Comparison of ENCODE assay signal across 22 cellular contexts in genomic region chr12:112103758-112104504, GRCh38. TPM values are rescaled to one million over a fixed set of nuclear protein-coding genes. Genes with fewer than 3 reads are reported as not detected.
DNase-seq lines count a peak whose midpoint lies in the region; ATAC-seq and TF ChIP-seq lines count a peak whose summit lies in the region.
"Had no signal": no experiment of that assay in that cellular context is flagged by ENCODE, and none has a peak within 500 bp of the region (broad histone marks: within the 10 kb centered on the region; RNA-seq: fewer than 3 reads in every experiment).

No MANE protein-coding gene starts in this region.

- H3K27me3 Mint-ChIP-seq in activated CD4-positive, alpha-beta memory T cell treated with anti-CD3 and anti-CD28 coated beads for 36 hours = no peaks in the 10 kb centered on the region
- no peaks in the 10 kb centered on the region for H3K27me3 Mint-ChIP-seq in activated CD4-positive, alpha-beta memory T cell treated with anti-CD3 and anti-CD28 coated beads, Interleukin-2, amount 10 ng/mL, durations not matched to agents 7 days and 5 days
- peaks cover 9% of the 10 kb centered on the region for H3K27me3 Mint-ChIP-seq in GM23338 (ENCODE audit: insufficient read depth, low read depth, poor library complexity)
- H3K27me3 Mint-ChIP-seq in activated naive CD8-positive, alpha-beta T cell treated with anti-CD3 and anti-CD28 coated beads for 36 hours = no peaks in the 10 kb centered on the region
- H3K27me3 Mint-ChIP-seq in naive thymus-derived CD8-positive, alpha-beta T cell = no peaks in the 10 kb centered on the region
- H3K27me3 Mint-ChIP-seq: stimulated activated naive CD8-positive, alpha-beta T cell treated with anti-CD3 and anti-CD28 coated beads, Interleukin-15, Interleukin-2, amounts not matched to agents 100 ng/mL and 50 ng/mL, for 24 hours had no signal

- CTCF ChIA-PET in activated CD4-positive, alpha-beta memory T cell treated with anti-CD3 and anti-CD28 coated beads for 36 hours (lab: Charles Lee) = no interaction called here
- CTCF ChIA-PET in activated CD4-positive, alpha-beta memory T cell treated with anti-CD3 and anti-CD28 coated beads, Interleukin-2, amount 10 ng/mL, durations not matched to agents 7 days and 5 days (lab: Charles Lee) = no interaction called here

- H3K36me3 ChIP-seq in GM23338 (ENCODE audit: insufficient read depth) = peaks cover 16% of the 10 kb centered on the region

- peaks cover 5% of the 10 kb centered on the region; the same call in 1 of the 2 replicates for H3F3A ChIP-seq in GM23338 (replicated peaks; ENCODE audit: low read depth)

- H3K4me1 Mint-ChIP-seq in activated CD4-positive, alpha-beta memory T cell treated with anti-CD3 and anti-CD28 coated beads for 36 hours (ENCODE audit: low read depth) = peaks cover 52% of the 10 kb centered on the region
- peaks cover 46% of the 10 kb centered on the region for H3K4me1 Mint-ChIP-seq in activated CD4-positive, alpha-beta memory T cell treated with anti-CD3 and anti-CD28 coated beads, Interleukin-2, amount 10 ng/mL, durations not matched to agents 7 days and 5 days
- H3K4me1 Mint-ChIP-seq in GM23338 = peaks cover 39% of the 10 kb centered on the region
- H3K4me1 Mint-ChIP-seq in activated naive CD8-positive, alpha-beta T cell treated with anti-CD3 and anti-CD28 coated beads for 36 hours = peaks cover 48% of the 10 kb centered on the region
- H3K4me1 Mint-ChIP-seq in naive thymus-derived CD8-positive, alpha-beta T cell = peaks cover 35 to 60% (median 59%) of the 10 kb centered on the region in 4 donors

- POLR2A ChIA-PET in activated CD4-positive, alpha-beta memory T cell treated with anti-CD3 and anti-CD28 coated beads for 36 hours (lab: Charles Lee) = no interaction called here
- POLR2A ChIA-PET in activated CD4-positive, alpha-beta memory T cell treated with anti-CD3 and anti-CD28 coated beads, Interleukin-2, amount 10 ng/mL, durations not matched to agents 7 days and 5 days (lab: Charles Lee) = interaction anchor here (0.8 to 13.5 kb wide), 3 partner anchors 23 to 313 kb away, joined by 3 to 343 read pairs (median 7); partner anchors contain the start of genes ERP29, TMEM116 and TRAFD1
- POLR2A ChIA-PET in naive thymus-derived CD8-positive, alpha-beta T cell (lab: Charles Lee) = no interaction called here

- intact Hi-C loops in activated CD4-positive, alpha-beta memory T cell treated with anti-CD3 and anti-CD28 coated beads for 36 hours (cut with micrococcal nuclease) = no loop called here

- peak overlapping the region; percentile 3 for H3K27ac Mint-ChIP-seq in activated CD4-positive, alpha-beta memory T cell treated with anti-CD3 and anti-CD28 coated beads for 36 hours
- no peak overlapping the region for H3K27ac Mint-ChIP-seq in activated CD4-positive, alpha-beta memory T cell treated with anti-CD3 and anti-CD28 coated beads, Interleukin-2, amount 10 ng/mL, durations not matched to agents 7 days and 5 days
- H3K27ac Mint-ChIP-seq in GM23338 = peak overlapping the region; percentile 19; the same call in 1 of the 2 replicates
- peak overlapping the region; percentile 28 for H3K27ac Mint-ChIP-seq in activated naive CD8-positive, alpha-beta T cell treated with anti-CD3 and anti-CD28 coated beads for 36 hours
- peak overlapping the region in 6 of 10 donors; percentile 22 to 83 (median 50) for H3K27ac Mint-ChIP-seq in naive thymus-derived CD8-positive, alpha-beta T cell
- H3K27ac Mint-ChIP-seq: stimulated activated naive CD8-positive, alpha-beta T cell treated with anti-CD3 and anti-CD28 coated beads, Interleukin-15, Interleukin-2, amounts not matched to agents 100 ng/mL and 50 ng/mL, for 24 hours; T-helper 1 cell treated with Interleukin-12 subunit alpha and Interleukin-12 subunit beta and Interleukin-4 antibody, amounts not matched to agents 30 μg/mL and 1 μg/mL, for 36 hours had no signal

- peak; percentile 32 for ATAC-seq in GM23338
- no peak for ATAC-seq in naive thymus-derived CD8-positive, alpha-beta T cell
- no peak for ATAC-seq in HG02973 (IDR thresholded peaks at IDR 0.05; ENCODE audit: unreplicated experiment)

- H3K36me3 Mint-ChIP-seq in activated CD4-positive, alpha-beta memory T cell treated with anti-CD3 and anti-CD28 coated beads for 36 hours = peaks cover 42% of the 10 kb centered on the region
- peaks cover 43% of the 10 kb centered on the region for H3K36me3 Mint-ChIP-seq in activated CD4-positive, alpha-beta memory T cell treated with anti-CD3 and anti-CD28 coated beads, Interleukin-2, amount 10 ng/mL, durations not matched to agents 7 days and 5 days (ENCODE audit: low read depth)
- H3K36me3 Mint-ChIP-seq in GM23338 (ENCODE audit: low read depth) = peaks cover 54% of the 10 kb centered on the region
- peaks cover 49% of the 10 kb centered on the region for H3K36me3 Mint-ChIP-seq in activated naive CD8-positive, alpha-beta T cell treated with anti-CD3 and anti-CD28 coated beads for 36 hours
- peaks cover 5 to 56% (median 6%) of the 10 kb centered on the region in 3 donors for H3K36me3 Mint-ChIP-seq in naive thymus-derived CD8-positive, alpha-beta T cell

- no peaks in the 10 kb centered on the region for H3K9me2 ChIP-seq in GM23338 (ENCODE audit: insufficient read depth)

- H3K4me2 ChIP-seq in GM23338 = no peak overlapping the region

- no peaks in the 10 kb centered on the region for H3K27me3 ChIP-seq in GM23338 (ENCODE audit: insufficient read depth)
- H3K27me3 ChIP-seq: BE2C, SJSA1, spleen, upper lobe of left lung had no signal

- H2AFZ ChIP-seq in GM23338 = no peak overlapping the region

- H3K27ac ChIP-seq in GM23338 (ENCODE audit: low read depth) = peak overlapping the region; percentile 51; the same call in 1 of the 2 replicates
- H3K27ac ChIP-seq: SJSA1, spleen, upper lobe of left lung had no signal

- H4K20me1 ChIP-seq in GM23338 (replicated peaks; ENCODE audit: insufficient read depth) = peaks cover 76% of the 10 kb centered on the region

- peaks cover 94% of the 10 kb centered on the region for H3K79me2 ChIP-seq in GM23338 (replicated peaks; ENCODE audit: insufficient read depth)

- no peak overlapping the region for H3K4me3 Mint-ChIP-seq in activated CD4-positive, alpha-beta memory T cell treated with anti-CD3 and anti-CD28 coated beads for 36 hours
- H3K4me3 Mint-ChIP-seq in activated CD4-positive, alpha-beta memory T cell treated with anti-CD3 and anti-CD28 coated beads, Interleukin-2, amount 10 ng/mL, durations not matched to agents 7 days and 5 days = no peak overlapping the region
- H3K4me3 Mint-ChIP-seq in GM23338 = no peak overlapping the region
- H3K4me3 Mint-ChIP-seq in activated naive CD8-positive, alpha-beta T cell treated with anti-CD3 and anti-CD28 coated beads for 36 hours = no peak overlapping the region
- peak overlapping the region in 3 of 10 donors; percentile 13 to 54 (median 26) for H3K4me3 Mint-ChIP-seq in naive thymus-derived CD8-positive, alpha-beta T cell
- H3K4me3 Mint-ChIP-seq: stimulated activated naive CD8-positive, alpha-beta T cell treated with anti-CD3 and anti-CD28 coated beads, Interleukin-15, Interleukin-2, amounts not matched to agents 100 ng/mL and 50 ng/mL, for 24 hours; T-helper 1 cell treated with Interleukin-12 subunit alpha and Interleukin-12 subunit beta and Interleukin-4 antibody, amounts not matched to agents 30 μg/mL and 1 μg/mL, for 36 hours had no signal

- no peak for DNase-seq in activated CD4-positive, alpha-beta memory T cell treated with anti-CD3 and anti-CD28 coated beads for 36 hours
- DNase-seq in activated CD4-positive, alpha-beta memory T cell treated with anti-CD3 and anti-CD28 coated beads, Interleukin-2, amount 10 ng/mL, durations not matched to agents 7 days and 5 days = no peak
- DNase-seq in GM23338 (ENCODE audit: low spot score) (no peak), NCI-H748 (lab: John Stamatoyannopoulos, UW; ENCODE audit: unreplicated experiment) (no peak), activated gamma-delta T cell (lab: John Stamatoyannopoulos, UW) (no peak)
- DNase-seq in activated naive CD8-positive, alpha-beta T cell treated with anti-CD3 and anti-CD28 coated beads for 36 hours = no peak
- no peak for DNase-seq in naive thymus-derived CD8-positive, alpha-beta T cell
- DNase-seq: activated CD8-positive, alpha-beta memory T cell treated with anti-CD3 and anti-CD28 coated beads for 24 hours; BE2C; KG1; kidney glomerular epithelial cell; mammary epithelial cell; NCI-H2171; NCI-H524; spleen; stimulated activated CD4-positive, alpha-beta T cell treated with anti-CD3 and anti-CD28 coated beads, Interleukin-4, amount 100 ng/mL, for 1 hour; upper lobe of left lung had no signal

- H3K4me1 ChIP-seq in GM23338 (ENCODE audit: insufficient read depth) = peaks cover 36% of the 10 kb centered on the region

- no peak overlapping the region for H3K4me3 ChIP-seq in GM23338
- H3K4me3 ChIP-seq: coronary artery, SJSA1, spleen, upper lobe of left lung had no signal

- no peaks in the 10 kb centered on the region for H3K9me3 Mint-ChIP-seq in activated CD4-positive, alpha-beta memory T cell treated with anti-CD3 and anti-CD28 coated beads for 36 hours
- no peaks in the 10 kb centered on the region for H3K9me3 Mint-ChIP-seq in activated CD4-positive, alpha-beta memory T cell treated with anti-CD3 and anti-CD28 coated beads, Interleukin-2, amount 10 ng/mL, durations not matched to agents 7 days and 5 days
- H3K9me3 Mint-ChIP-seq in GM23338 = no peaks in the 10 kb centered on the region
- no peaks in the 10 kb centered on the region for H3K9me3 Mint-ChIP-seq in activated naive CD8-positive, alpha-beta T cell treated with anti-CD3 and anti-CD28 coated beads for 36 hours
- H3K9me3 Mint-ChIP-seq in naive thymus-derived CD8-positive, alpha-beta T cell = no peaks in the 10 kb centered on the region
- H3K9me3 Mint-ChIP-seq: stimulated activated naive CD8-positive, alpha-beta T cell treated with anti-CD3 and anti-CD28 coated beads, Interleukin-15, Interleukin-2, amounts not matched to agents 100 ng/mL and 50 ng/mL, for 24 hours; T-helper 1 cell treated with Interleukin-12 subunit alpha and Interleukin-12 subunit beta and Interleukin-4 antibody, amounts not matched to agents 30 μg/mL and 1 μg/mL, for 36 hours had no signal

- no peak for TF ChIP-seq CTCF in GM23338 (conservative IDR thresholded peaks at IDR 0.05; ENCODE audit: low read depth in 2 of 2)

RNA-seq across cellular contexts. Expression of gene NAA25, which starts 4.7 kb away (rescaled TPM):
- total RNA-seq in activated CD4-positive, alpha-beta memory T cell treated with anti-CD3 and anti-CD28 coated beads for 36 hours = 10 to 100 TPM; 41.7 to 43.3 TPM
- 10 to 100 TPM; 24.2 to 25.0 TPM for total RNA-seq in activated CD4-positive, alpha-beta memory T cell treated with anti-CD3 and anti-CD28 coated beads, Interleukin-2, amount 10 ng/mL, durations not matched to agents 7 days and 5 days
- total RNA-seq in GM23338 (2014; rRNA removed; shearing (Covaris generic)) = 49.0 and 63.6 TPM in 2 replicates
- polyA plus RNA-seq in GM23338 (2016; fragmentation: Nextera tagmentation; extraction: Ambion mirVana) = 55.1 and 58.9 TPM in 2 replicates
- 10 to 100 TPM; 51.3 to 54.9 TPM for total RNA-seq in activated naive CD8-positive, alpha-beta T cell treated with anti-CD3 and anti-CD28 coated beads for 36 hours
- total RNA-seq in naive thymus-derived CD8-positive, alpha-beta T cell = 10 to 100 TPM; 37.3 to 44.0 TPM
- 10 to 100 TPM in 1 of 3 donors, 1 to 10 TPM in 2; 8.7 to 17.3 (median 8.9) TPM for polyA plus RNA-seq in naive thymus-derived CD8-positive, alpha-beta T cell

RNA-seq across cellular contexts. Expression of gene TRAFD1, which starts 21.4 kb away (rescaled TPM):
- 10 to 100 TPM; 56.4 to 61.8 TPM for total RNA-seq in activated CD4-positive, alpha-beta memory T cell treated with anti-CD3 and anti-CD28 coated beads for 36 hours
- 10 to 100 TPM; 74.8 to 75.5 TPM for total RNA-seq in activated CD4-positive, alpha-beta memory T cell treated with anti-CD3 and anti-CD28 coated beads, Interleukin-2, amount 10 ng/mL, durations not matched to agents 7 days and 5 days
- 30.4 and 35.6 TPM in 2 replicates for total RNA-seq in GM23338 (2014; rRNA removed; shearing (Covaris generic))
- 17.4 and 17.8 TPM in 2 replicates for polyA plus RNA-seq in GM23338 (2016; fragmentation: Nextera tagmentation; extraction: Ambion mirVana)
- 10 to 100 TPM; 49.6 to 49.8 TPM for total RNA-seq in activated naive CD8-positive, alpha-beta T cell treated with anti-CD3 and anti-CD28 coated beads for 36 hours
- 10 to 100 TPM; 36.1 to 38.4 TPM for total RNA-seq in naive thymus-derived CD8-positive, alpha-beta T cell
- 10 to 100 TPM; 32.5 to 57.6 (median 55.9) TPM for polyA plus RNA-seq in naive thymus-derived CD8-positive, alpha-beta T cell
